8 cellular contexts compared by ENCODE assay signal in the genomic region with DNA sequence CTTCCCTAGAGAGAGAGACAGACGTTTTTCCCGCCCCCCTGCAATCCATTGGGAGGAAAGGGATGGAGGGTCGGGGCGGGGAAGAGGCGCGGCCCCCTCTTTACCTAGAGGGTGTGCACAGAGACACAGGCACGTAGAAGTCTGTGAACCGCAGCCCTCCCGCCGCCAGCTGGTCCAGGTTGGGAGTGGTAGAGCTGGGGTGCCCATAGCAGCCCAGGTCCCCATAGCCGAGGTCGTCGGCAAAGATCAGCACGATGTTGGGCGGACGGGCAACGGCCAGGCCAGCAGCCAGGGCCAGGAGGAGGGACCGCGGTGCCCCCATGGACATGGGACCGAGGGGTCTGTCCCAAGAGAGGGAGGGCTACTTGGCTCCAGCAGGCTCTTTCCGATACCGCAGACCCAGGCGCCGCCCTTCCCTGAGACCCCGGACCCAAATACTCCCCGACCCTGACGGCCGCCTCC. TPM values are rescaled to one million over a fixed set of nuclear protein-coding genes. Genes with fewer than 3 reads are reported as not detected.
DNase-seq lines count a peak whose midpoint lies in the region; ATAC-seq and TF ChIP-seq lines count a peak whose summit lies in the region.

No MANE protein-coding gene starts in this region.

- peaks cover 5% of the 10 kb centered on the region for H3K36me3 Mint-ChIP-seq in activated T-helper 17 cell treated with anti-CD3 and anti-CD28 coated beads, Interleukin-2, amount 50 U/mL, for 72 hours (ENCODE audit: low read depth)

- TF ChIP-seq EP300 in sigmoid colon (IDR thresholded peaks at IDR 0.05), result no peak

- peak overlapping the region; percentile 76 to 84 (median 82) for H3K27ac ChIP-seq in sigmoid colon

- H3K27me3 ChIP-seq in sigmoid colon, result no peaks in the 10 kb centered on the region

- peak; percentile 4 for ATAC-seq in GM18517 (IDR thresholded peaks at IDR 0.05; ENCODE audit: unreplicated experiment)
- peak; percentile 2 for ATAC-seq in HG03097 (IDR thresholded peaks at IDR 0.05; ENCODE audit: low FRiP score, unreplicated experiment)
- ATAC-seq in activated T-helper 17 cell treated with anti-CD3 and anti-CD28 coated beads, Interleukin-2, amount 50 U/mL, for 72 hours (replicated peaks), result peak; percentile 7
- ATAC-seq in left cardiac atrium, result peak; percentile 12 to 19
- no peak for ATAC-seq in HG03432 (IDR thresholded peaks at IDR 0.05; ENCODE audit: unreplicated experiment)

- no peaks in the 10 kb centered on the region for H3K9me3 Mint-ChIP-seq in activated T-helper 17 cell treated with anti-CD3 and anti-CD28 coated beads, Interleukin-2, amount 50 U/mL, for 72 hours

- peak overlapping the region; percentile 41 for H3K27ac Mint-ChIP-seq in activated T-helper 17 cell treated with anti-CD3 and anti-CD28 coated beads, Interleukin-2, amount 50 U/mL, for 72 hours

- 4 to 35% methylated on average over 28 of the region's 28 CpGs for WGBS in sigmoid colon, 2 donors

- TF ChIP-seq CTCF in sigmoid colon (IDR thresholded peaks at IDR 0.05), result peak in 1 of 4 experiments; percentile 11

- peak overlapping the region; percentile 88 for H3K4me3 Mint-ChIP-seq in activated T-helper 17 cell treated with anti-CD3 and anti-CD28 coated beads, Interleukin-2, amount 50 U/mL, for 72 hours

- no peaks in the 10 kb centered on the region for H3K27me3 Mint-ChIP-seq in activated T-helper 17 cell treated with anti-CD3 and anti-CD28 coated beads, Interleukin-2, amount 50 U/mL, for 72 hours

- DNase-seq in left cardiac atrium (no peak), sigmoid colon (peak; percentile 70), inferior parietal cortex (ENCODE audit: extremely low spot score) (no peak), UCSD-AML1 (lab: John Stamatoyannopoulos, UW; ENCODE audit: unreplicated experiment) (no peak)

- intact Hi-C loops in left cardiac atrium (cut with DNase I) (no loop called here), sigmoid colon (cut with DNase I) (loop anchor here (5.0 kb wide), 4 partner anchors 45 to 385 kb away; partner anchors contain the start of genes CHKB and SCO2)

- peak overlapping the region; percentile 57 to 81 (median 76) for H3K4me3 ChIP-seq in sigmoid colon

- peaks cover 15% of the 10 kb centered on the region for H3K4me1 Mint-ChIP-seq in activated T-helper 17 cell treated with anti-CD3 and anti-CD28 coated beads, Interleukin-2, amount 50 U/mL, for 72 hours

- H3K36me3 ChIP-seq in sigmoid colon, result no peaks in the 10 kb centered on the region

- H3K4me1 ChIP-seq in sigmoid colon, result peaks cover 0 to 20% (median 15%) of the 10 kb centered on the region in 4 donors

- no peaks in the 10 kb centered on the region for H3K9me3 ChIP-seq in sigmoid colon

- no peak for TF ChIP-seq POLR2A in sigmoid colon (IDR thresholded peaks at IDR 0.05)

RNA-seq across cellular contexts. Expression of gene ARSA, which starts 0.5 kb away (rescaled TPM):
- total RNA-seq in activated T-helper 17 cell treated with anti-CD3 and anti-CD28 coated beads, Interleukin-2, amount 50 U/mL, for 72 hours, result 10 to 100 TPM; 23.6 to 28.3 TPM
- total RNA-seq in left cardiac atrium, result 10 to 100 TPM; 27.0 to 32.5 TPM
- total RNA-seq in sigmoid colon, result 10 to 100 TPM; 19.3 to 26.3 (median 23.8) TPM
- 10 to 100 TPM; 10.8 to 56.9 (median 26.8) TPM for polyA plus RNA-seq in sigmoid colon

RNA-seq across cellular contexts. Expression of gene MAPK8IP2, which starts 26.9 kb away (rescaled TPM):
- under 1 TPM; 0.50 to 0.65 TPM for total RNA-seq in activated T-helper 17 cell treated with anti-CD3 and anti-CD28 coated beads, Interleukin-2, amount 50 U/mL, for 72 hours
- 1 to 10 TPM in 1 of 2 donors, under 1 TPM in 1; 0.42 to 1.1 TPM for total RNA-seq in left cardiac atrium
- 1 to 10 TPM in 3 of 4 donors, under 1 TPM in 1; 0.66 to 2.9 (median 2.0) TPM for total RNA-seq in sigmoid colon
- 1 to 10 TPM in 1 of 3 donors, under 1 TPM in 2; under 0.01 to 1.9 (median 0.23) TPM for polyA plus RNA-seq in sigmoid colon

RNA-seq across cellular contexts. Expression of gene CHKB, which starts 44.8 kb away (rescaled TPM):
- 10 to 100 TPM; 72.3 to 86.2 TPM for total RNA-seq in activated T-helper 17 cell treated with anti-CD3 and anti-CD28 coated beads, Interleukin-2, amount 50 U/mL, for 72 hours
- total RNA-seq in left cardiac atrium, result 10 to 100 TPM; 31.6 to 35.3 TPM
- 10 to 100 TPM; 22.0 to 55.1 (median 39.2) TPM for total RNA-seq in sigmoid colon
- polyA plus RNA-seq in sigmoid colon, result 10 to 100 TPM; 24.7 to 90.0 (median 37.8) TPM

RNA-seq across cellular contexts. Expression of gene SHANK3, which starts 45.1 kb away (rescaled TPM):
- under 1 TPM in 1 of 2 donors, not detected in 1; 0.19 TPM for total RNA-seq in activated T-helper 17 cell treated with anti-CD3 and anti-CD28 coated beads, Interleukin-2, amount 50 U/mL, for 72 hours
- 10 to 100 TPM; 19.5 to 34.1 TPM for total RNA-seq in left cardiac atrium
- 10 to 100 TPM in 1 of 4 donors, 1 to 10 TPM in 3; 2.5 to 14.4 (median 3.7) TPM for total RNA-seq in sigmoid colon
- 1 to 10 TPM in 1 of 3 donors, under 1 TPM in 2; 0.23 to 6.6 (median 0.60) TPM for polyA plus RNA-seq in sigmoid colon

RNA-seq across cellular contexts. Expression of gene CPT1B, which starts 49.3 kb away (rescaled TPM):
- 10 to 100 TPM; 57.3 to 62.8 TPM for total RNA-seq in activated T-helper 17 cell treated with anti-CD3 and anti-CD28 coated beads, Interleukin-2, amount 50 U/mL, for 72 hours
- total RNA-seq in left cardiac atrium (100 to 1,000 TPM; 201 to 269 TPM), sigmoid colon (10 to 100 TPM in 1 of 4 donors, 1 to 10 TPM in 3; 1.4 to 10.2 (median 6.1) TPM)
- 10 to 100 TPM in 1 of 3 donors, 1 to 10 TPM in 2; 3.2 to 22.6 (median 4.2) TPM for polyA plus RNA-seq in sigmoid colon
